Comparison of ENCODE assay signal across 1 cellular context in genomic region chr17:64385187-64386083, GRCh38.
TF ChIP-seq lines count a peak whose summit lies in the region.

No MANE protein-coding gene starts in this region.

TF ChIP-seq in HepG2, 621 proteins besides CTCF, POLR2A, EP300 and RAD21 (continued from another document and continues in another):
- TF ChIP-seq ZNF318 (CRISPR knock-in tag; IDR thresholded peaks at IDR 0.05) (peak; percentile 38), ZNF263 (CRISPR knock-in tag; IDR thresholded peaks at IDR 0.05) (peak; percentile 100), ZNF207 (IDR thresholded peaks at IDR 0.05; ENCODE audit: borderline replicate concordance) (no peak), HNRNPLL (IDR thresholded peaks at IDR 0.05; ENCODE audit: low read depth, low read length, poor library complexity, severe bottlenecking) (no peak), ZNF670 (CRISPR knock-in tag; IDR thresholded peaks at IDR 0.05; ENCODE audit: borderline replicate concordance) (peak; percentile 94), GABPB1 (CRISPR knock-in tag; IDR thresholded peaks at IDR 0.05) (peak; percentile 70), IKZF5 (CRISPR knock-in tag; IDR thresholded peaks at IDR 0.05) (peak; percentile 100), ZNF609 (CRISPR knock-in tag; IDR thresholded peaks at IDR 0.05; ENCODE audit: borderline replicate concordance) (peak; percentile 92), YEATS4 (CRISPR knock-in tag; IDR thresholded peaks at IDR 0.05; ENCODE audit: borderline replicate concordance) (peak; percentile 92), HOXD1 (CRISPR knock-in tag; IDR thresholded peaks at IDR 0.05) (peak; percentile 87), NBN (conservative IDR thresholded peaks at IDR 0.05) (no peak), ZNF350 (CRISPR knock-in tag; IDR thresholded peaks at IDR 0.05; ENCODE audit: borderline replicate concordance, low read depth) (peak; percentile 84; the same call in 1 of the 2 replicates), ZNF33B (CRISPR knock-in tag; IDR thresholded peaks at IDR 0.05) (0 out of 2 replicates have a peak, but pooled peaks have one; percentile 83), ZNF709 (CRISPR knock-in tag; IDR thresholded peaks at IDR 0.05) (peak; percentile 73; the same call in 1 of the 2 replicates), ZNF652 (CRISPR knock-in tag; IDR thresholded peaks at IDR 0.05; ENCODE audit: borderline replicate concordance, low read depth) (peak; percentile 42), ZNF251 (CRISPR knock-in tag; IDR thresholded peaks at IDR 0.05) (no peak; the same call in 1 of the 2 replicates), ARNT2 (CRISPR knock-in tag; IDR thresholded peaks at IDR 0.05; ENCODE audit: low read depth) (peak; percentile 77), ZSCAN20 (CRISPR knock-in tag; IDR thresholded peaks at IDR 0.05; ENCODE audit: borderline replicate concordance) (no peak), ZFP37 (CRISPR knock-in tag; IDR thresholded peaks at IDR 0.05; ENCODE audit: borderline replicate concordance) (peak; percentile 96), ZNF552 (CRISPR knock-in tag; IDR thresholded peaks at IDR 0.05; ENCODE audit: borderline replicate concordance) (no peak), DMAP1 (CRISPR knock-in tag; IDR thresholded peaks at IDR 0.05) (peak; percentile 92), GTF3A (CRISPR knock-in tag; conservative IDR thresholded peaks at IDR 0.05) (0 out of 2 replicates have a peak, but pooled peaks have one; percentile 68), SRSF4 (IDR thresholded peaks at IDR 0.05; ENCODE audit: low read depth, low read length, poor library complexity, severe bottlenecking) (no peak), MTERF4 (CRISPR knock-in tag; IDR thresholded peaks at IDR 0.05) (0 out of 2 replicates have a peak, but pooled peaks have one; percentile 45), ETV5 (CRISPR knock-in tag; IDR thresholded peaks at IDR 0.05; ENCODE audit: borderline replicate concordance) (peak; percentile 96), HCFC1 (IDR thresholded peaks at IDR 0.05; ENCODE audit: low read depth, low read length) (no peak), ZNF775 (CRISPR knock-in tag; IDR thresholded peaks at IDR 0.05; ENCODE audit: borderline replicate concordance) (peak; percentile 88; the same call in 1 of the 2 replicates), CHD4 (IDR thresholded peaks at IDR 0.05; ENCODE audit: borderline replicate concordance, low read length) (no peak; the same call in 1 of the 2 replicates)
- TF ChIP-seq, protein P1, sequence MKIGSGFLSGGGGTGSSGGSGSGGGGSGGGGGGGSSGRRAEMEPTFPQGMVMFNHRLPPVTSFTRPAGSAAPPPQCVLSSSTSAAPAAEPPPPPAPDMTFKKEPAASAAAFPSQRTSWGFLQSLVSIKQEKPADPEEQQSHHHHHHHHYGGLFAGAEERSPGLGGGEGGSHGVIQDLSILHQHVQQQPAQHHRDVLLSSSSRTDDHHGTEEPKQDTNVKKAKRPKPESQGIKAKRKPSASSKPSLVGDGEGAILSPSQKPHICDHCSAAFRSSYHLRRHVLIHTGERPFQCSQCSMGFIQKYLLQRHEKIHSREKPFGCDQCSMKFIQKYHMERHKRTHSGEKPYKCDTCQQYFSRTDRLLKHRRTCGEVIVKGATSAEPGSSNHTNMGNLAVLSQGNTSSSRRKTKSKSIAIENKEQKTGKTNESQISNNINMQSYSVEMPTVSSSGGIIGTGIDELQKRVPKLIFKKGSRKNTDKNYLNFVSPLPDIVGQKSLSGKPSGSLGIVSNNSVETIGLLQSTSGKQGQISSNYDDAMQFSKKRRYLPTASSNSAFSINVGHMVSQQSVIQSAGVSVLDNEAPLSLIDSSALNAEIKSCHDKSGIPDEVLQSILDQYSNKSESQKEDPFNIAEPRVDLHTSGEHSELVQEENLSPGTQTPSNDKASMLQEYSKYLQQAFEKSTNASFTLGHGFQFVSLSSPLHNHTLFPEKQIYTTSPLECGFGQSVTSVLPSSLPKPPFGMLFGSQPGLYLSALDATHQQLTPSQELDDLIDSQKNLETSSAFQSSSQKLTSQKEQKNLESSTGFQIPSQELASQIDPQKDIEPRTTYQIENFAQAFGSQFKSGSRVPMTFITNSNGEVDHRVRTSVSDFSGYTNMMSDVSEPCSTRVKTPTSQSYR (CRISPR knock-in tag; IDR thresholded peaks at IDR 0.05; ENCODE audit: borderline replicate concordance) = peak; percentile 57; the same call in 1 of the 2 replicates
- TF ChIP-seq, protein P2, sequence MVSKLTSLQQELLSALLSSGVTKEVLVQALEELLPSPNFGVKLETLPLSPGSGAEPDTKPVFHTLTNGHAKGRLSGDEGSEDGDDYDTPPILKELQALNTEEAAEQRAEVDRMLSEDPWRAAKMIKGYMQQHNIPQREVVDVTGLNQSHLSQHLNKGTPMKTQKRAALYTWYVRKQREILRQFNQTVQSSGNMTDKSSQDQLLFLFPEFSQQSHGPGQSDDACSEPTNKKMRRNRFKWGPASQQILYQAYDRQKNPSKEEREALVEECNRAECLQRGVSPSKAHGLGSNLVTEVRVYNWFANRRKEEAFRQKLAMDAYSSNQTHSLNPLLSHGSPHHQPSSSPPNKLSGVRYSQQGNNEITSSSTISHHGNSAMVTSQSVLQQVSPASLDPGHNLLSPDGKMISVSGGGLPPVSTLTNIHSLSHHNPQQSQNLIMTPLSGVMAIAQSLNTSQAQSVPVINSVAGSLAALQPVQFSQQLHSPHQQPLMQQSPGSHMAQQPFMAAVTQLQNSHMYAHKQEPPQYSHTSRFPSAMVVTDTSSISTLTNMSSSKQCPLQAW (CRISPR knock-in tag; IDR thresholded peaks at IDR 0.05) = peak; percentile 90
- TF ChIP-seq, protein P3, sequence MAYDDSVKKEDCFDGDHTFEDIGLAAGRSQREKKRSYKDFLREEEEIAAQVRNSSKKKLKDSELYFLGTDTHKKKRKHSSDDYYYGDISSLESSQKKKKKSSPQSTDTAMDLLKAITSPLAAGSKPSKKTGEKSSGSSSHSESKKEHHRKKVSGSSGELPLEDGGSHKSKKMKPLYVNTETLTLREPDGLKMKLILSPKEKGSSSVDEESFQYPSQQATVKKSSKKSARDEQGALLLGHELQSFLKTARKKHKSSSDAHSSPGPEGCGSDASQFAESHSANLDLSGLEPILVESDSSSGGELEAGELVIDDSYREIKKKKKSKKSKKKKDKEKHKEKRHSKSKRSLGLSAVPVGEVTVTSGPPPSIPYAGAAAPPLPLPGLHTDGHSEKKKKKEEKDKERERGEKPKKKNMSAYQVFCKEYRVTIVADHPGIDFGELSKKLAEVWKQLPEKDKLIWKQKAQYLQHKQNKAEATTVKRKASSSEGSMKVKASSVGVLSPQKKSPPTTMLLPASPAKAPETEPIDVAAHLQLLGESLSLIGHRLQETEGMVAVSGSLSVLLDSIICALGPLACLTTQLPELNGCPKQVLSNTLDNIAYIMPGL (CRISPR knock-in tag; IDR thresholded peaks at IDR 0.05; ENCODE audit: borderline replicate concordance in 1 of 2, low read depth in 1 of 2) = peak; percentile 72 to 86
- TF ChIP-seq, protein P4, sequence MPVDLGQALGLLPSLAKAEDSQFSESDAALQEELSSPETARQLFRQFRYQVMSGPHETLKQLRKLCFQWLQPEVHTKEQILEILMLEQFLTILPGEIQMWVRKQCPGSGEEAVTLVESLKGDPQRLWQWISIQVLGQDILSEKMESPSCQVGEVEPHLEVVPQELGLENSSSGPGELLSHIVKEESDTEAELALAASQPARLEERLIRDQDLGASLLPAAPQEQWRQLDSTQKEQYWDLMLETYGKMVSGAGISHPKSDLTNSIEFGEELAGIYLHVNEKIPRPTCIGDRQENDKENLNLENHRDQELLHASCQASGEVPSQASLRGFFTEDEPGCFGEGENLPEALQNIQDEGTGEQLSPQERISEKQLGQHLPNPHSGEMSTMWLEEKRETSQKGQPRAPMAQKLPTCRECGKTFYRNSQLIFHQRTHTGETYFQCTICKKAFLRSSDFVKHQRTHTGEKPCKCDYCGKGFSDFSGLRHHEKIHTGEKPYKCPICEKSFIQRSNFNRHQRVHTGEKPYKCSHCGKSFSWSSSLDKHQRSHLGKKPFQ (CRISPR knock-in tag; IDR thresholded peaks at IDR 0.05; ENCODE audit: insufficient replicate concordance) = peak; percentile 81
